Comparison of ENCODE assay signal across 10 cellular contexts in genomic region chr5:1793966-1794895, GRCh38. TPM values are rescaled to one million over a fixed set of nuclear protein-coding genes. Genes with fewer than 3 reads are reported as not detected.
DNase-seq lines count a peak whose midpoint lies in the region; ATAC-seq and TF ChIP-seq lines count a peak whose summit lies in the region.
"Had no signal": no experiment of that assay in that cellular context is flagged by ENCODE, and none has a peak within 500 bp of the region (broad histone marks: within the 10 kb centered on the region; RNA-seq: fewer than 3 reads in every experiment).

No MANE protein-coding gene starts in this region.

- WGBS in mesodermal cell (ENCODE audit: insufficient coverage in 2 of 2), 2 experiments, result 91 to 95% methylated on average over 29 of the region's 33 CpGs

- no peak for DNase-seq in CD4-positive, alpha-beta T cell
- DNase-seq in HT1080 (ENCODE audit: low read depth) (peak; percentile 83), dedifferentiated amniotic fluid mesenchymal stem cell (ENCODE audit: extremely low spot score) (no peak), HAP-1 (ENCODE audit: low spot score in 2 of 2) (no peak), NCI-H1417 treated with DMSO at 0.1 percent for 48 hours (lab: John Stamatoyannopoulos, UW) (no peak)
- DNase-seq: endodermal cell, GOT3 had no signal

- H3K9me3 ChIP-seq in CD4-positive, alpha-beta T cell (ENCODE audit: control insufficient read depth, low read length), result no peaks in the 10 kb centered on the region
- no peaks in the 10 kb centered on the region for H3K9me3 ChIP-seq in mesodermal cell (ENCODE audit: control insufficient read depth, low read length)
- H3K9me3 ChIP-seq in HAP-1, result no peaks in the 10 kb centered on the region

- H3K4me3 Mint-ChIP-seq in CD4-positive, alpha-beta T cell, result peak overlapping the region; percentile 73
- H3K4me3 Mint-ChIP-seq in activated T-helper 17 cell treated with anti-CD3 and anti-CD28 coated beads, Interleukin-2, amount 50 U/mL, for 72 hours, result peak overlapping the region; percentile 93
- H3K4me3 Mint-ChIP-seq: endodermal cell had no signal

- peaks cover 32% of the 10 kb centered on the region for H3K36me3 Mint-ChIP-seq in CD4-positive, alpha-beta T cell (ENCODE audit: low read depth)
- H3K36me3 Mint-ChIP-seq in activated T-helper 17 cell treated with anti-CD3 and anti-CD28 coated beads, Interleukin-2, amount 50 U/mL, for 72 hours (ENCODE audit: low read depth), result peaks cover 38% of the 10 kb centered on the region

- CTCF ChIA-PET in CD4-positive, alpha-beta T cell (lab: Charles Lee), result no interaction called here

- intact Hi-C loops in CD4-positive, alpha-beta T cell (cut with DNase I, micrococcal nuclease), result loop anchor here (1.0 to 10.0 kb wide), 4 partner anchors 7 to 1182 kb away; partner anchors contain the start of genes CEP72 (in 1 of the 2), CLPTM1L (in 1 of the 2), LPCAT1 (in 1 of the 2) and NDUFS6 (in 1 of the 2)

- no peak overlapping the region for H3K27ac ChIP-seq in CD4-positive, alpha-beta T cell (ENCODE audit: low read depth, low read length)
- H3K27ac ChIP-seq in mesodermal cell (ENCODE audit: low read depth, low read length, severe bottlenecking), result peak overlapping the region; percentile 31

- H3K27me3 Mint-ChIP-seq in CD4-positive, alpha-beta T cell, result no peaks in the 10 kb centered on the region
- no peaks in the 10 kb centered on the region for H3K27me3 Mint-ChIP-seq in activated T-helper 17 cell treated with anti-CD3 and anti-CD28 coated beads, Interleukin-2, amount 50 U/mL, for 72 hours

- H3K4me3 ChIP-seq in mesodermal cell (ENCODE audit: extremely low read depth, insufficient read depth, low read length, poor library complexity, severe bottlenecking) (no peak overlapping the region), HAP-1 (no peak overlapping the region)

- ATAC-seq in CD4-positive, alpha-beta T cell (ENCODE audit: poor library complexity), result no peak
- ATAC-seq in activated T-helper 17 cell treated with anti-CD3 and anti-CD28 coated beads, Interleukin-2, amount 50 U/mL, for 72 hours (replicated peaks), result no peak
- ATAC-seq in HG03342 (IDR thresholded peaks at IDR 0.05; ENCODE audit: unreplicated experiment), result no peak

- H3K36me3 ChIP-seq in mesodermal cell (ENCODE audit: control insufficient read depth, insufficient read depth, low read length) (peaks cover 29% of the 10 kb centered on the region), HAP-1 (replicated peaks) (peaks cover 24% of the 10 kb centered on the region)

- in situ Hi-C loops in HAP-1 (cut with MboI; ENCODE audit: low sequenced_read_pairs), result no loop called here

- no peaks in the 10 kb centered on the region for H3K27me3 ChIP-seq in CD4-positive, alpha-beta T cell (ENCODE audit: control insufficient read depth, insufficient read depth, low read length)
- H3K27me3 ChIP-seq in HAP-1 (ENCODE audit: low read depth), result no peaks in the 10 kb centered on the region

- no peaks in the 10 kb centered on the region for H3K9me3 Mint-ChIP-seq in CD4-positive, alpha-beta T cell
- H3K9me3 Mint-ChIP-seq in activated T-helper 17 cell treated with anti-CD3 and anti-CD28 coated beads, Interleukin-2, amount 50 U/mL, for 72 hours, result peaks cover 3% of the 10 kb centered on the region
- H3K9me3 Mint-ChIP-seq: endodermal cell had no signal

- H3K27ac Mint-ChIP-seq in CD4-positive, alpha-beta T cell, result peak overlapping the region; percentile 86
- peak overlapping the region; percentile 100 for H3K27ac Mint-ChIP-seq in activated T-helper 17 cell treated with anti-CD3 and anti-CD28 coated beads, Interleukin-2, amount 50 U/mL, for 72 hours
- H3K27ac Mint-ChIP-seq: endodermal cell had no signal

- TF ChIP-seq CTCF in CD4-positive, alpha-beta T cell (IDR thresholded peaks at IDR 0.05), result no peak

- H3K4me1 Mint-ChIP-seq in CD4-positive, alpha-beta T cell (ENCODE audit: low read depth), result peaks cover 63% of the 10 kb centered on the region
- H3K4me1 Mint-ChIP-seq in activated T-helper 17 cell treated with anti-CD3 and anti-CD28 coated beads, Interleukin-2, amount 50 U/mL, for 72 hours, result peaks cover 46% of the 10 kb centered on the region

- H3K4me1 ChIP-seq in mesodermal cell (ENCODE audit: control insufficient read depth, insufficient read depth, low read length, poor library complexity, severe bottlenecking) (peaks cover 33% of the 10 kb centered on the region), HAP-1 (no peaks in the 10 kb centered on the region)

- POLR2A ChIA-PET in CD4-positive, alpha-beta T cell (lab: Charles Lee), result no interaction called here

RNA-seq across cellular contexts. Expression of gene MRPL36, which starts 5.4 kb away (rescaled TPM):
- total RNA-seq in CD4-positive, alpha-beta T cell, result 10 to 100 TPM; 14.3 to 18.2 TPM
- 134 and 149 TPM in 2 replicates for total RNA-seq in HT1080 (2014; rRNA removed; shearing (Covaris generic))
- polyA plus RNA-seq in HT1080 (2015; cell fraction: cytosol; rRNA removed), result 105 and 108 TPM in 2 replicates
- 48.5 and 52.8 TPM in 2 replicates for polyA plus RNA-seq in HT1080 (2015; cell fraction: nucleus; rRNA removed)
- total RNA-seq in activated T-helper 17 cell treated with anti-CD3 and anti-CD28 coated beads, Interleukin-2, amount 50 U/mL, for 72 hours, result 10 to 100 TPM; 50.3 to 74.0 TPM
- polyA plus RNA-seq in mesodermal cell (2013, experiment 1 of 2), result 74.1 TPM
- polyA plus RNA-seq in mesodermal cell (2013, experiment 2 of 2), result 66.8 TPM

RNA-seq across cellular contexts. Expression of gene NDUFS6, which starts 7.0 kb away (rescaled TPM):
- total RNA-seq in CD4-positive, alpha-beta T cell, result 10 to 100 TPM; 13.1 to 17.5 TPM
- 77.4 and 102 TPM in 2 replicates for total RNA-seq in HT1080 (2014; rRNA removed; shearing (Covaris generic))
- 106 and 165 TPM in 2 replicates for polyA plus RNA-seq in HT1080 (2015; cell fraction: cytosol; rRNA removed)
- polyA plus RNA-seq in HT1080 (2015; cell fraction: nucleus; rRNA removed), result 33.7 and 60.3 TPM in 2 replicates
- total RNA-seq in activated T-helper 17 cell treated with anti-CD3 and anti-CD28 coated beads, Interleukin-2, amount 50 U/mL, for 72 hours, result 10 to 100 TPM; 13.0 to 35.1 TPM
- polyA plus RNA-seq in mesodermal cell (2013, experiment 1 of 2), result 64.1 TPM
- 55.5 TPM for polyA plus RNA-seq in mesodermal cell (2013, experiment 2 of 2)
